Comparison of ENCODE assay signal across 33 cellular contexts in the genomic region with DNA sequence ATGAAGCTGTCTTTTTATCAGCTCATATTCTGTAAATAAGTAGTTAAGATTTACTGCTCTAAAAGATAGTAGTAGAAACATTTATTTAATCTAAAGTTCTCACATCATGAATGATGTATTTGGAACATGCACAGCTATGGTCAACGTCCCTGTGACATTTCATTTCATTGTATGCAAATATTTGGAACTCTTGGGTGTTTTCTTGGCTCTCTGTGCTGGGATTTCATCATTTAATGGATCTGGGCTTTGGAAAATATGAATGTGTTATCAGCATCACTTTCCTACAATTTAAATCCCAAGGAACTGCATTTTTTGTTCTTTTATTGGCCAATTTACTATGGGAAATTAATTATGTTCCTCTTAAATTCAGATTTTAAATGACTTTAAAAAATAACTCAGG.
"Had no signal": no experiment of that assay in that cellular context is flagged by ENCODE, and none has a peak within 500 bp of the region (broad histone marks: within the 10 kb centered on the region; RNA-seq: fewer than 3 reads in every experiment).

No MANE protein-coding gene starts in this region.

- H3K4me3 ChIP-seq: adrenal gland, cardiac muscle cell had no signal

- H3K4me3 Mint-ChIP-seq: activated B cell treated with CpG ODN at 0.5 μM for 24 hours; activated CD4-positive, alpha-beta memory T cell treated with anti-CD3 and anti-CD28 coated beads for 36 hours; activated CD4-positive, alpha-beta T cell treated with anti-CD3 and anti-CD28 coated beads, Interleukin-2, amount 10 ng/mL, durations not matched to agents 24 days and 14 days; activated CD8-positive, alpha-beta T cell treated with anti-CD3 and anti-CD28 coated beads for 36 hours; activated naive CD4-positive, alpha-beta T cell treated with anti-CD3 and anti-CD28 coated beads for 36 hours; activated naive CD8-positive, alpha-beta T cell treated with anti-CD3 and anti-CD28 coated beads for 36 hours; activated T-cell treated with anti-CD3 and anti-CD28 coated beads, Interleukin-2, amount 50 U/mL, for 4 hours; activated T-cell treated with anti-CD3 and anti-CD28 coated beads, Interleukin-2, amount 50 U/mL, for 72 hours; activated T-helper 1 cell treated with anti-CD3 and anti-CD28 coated beads, Interleukin-12 subunit alpha, Interleukin-12 subunit beta, Interleukin-2, Interleukin-4 antibody, amounts not matched to agents 30 ng/mL and 10 ng/mL and 1 ng/mL, durations not matched to agents 14 hours and 24 hours and 36 hours; activated T-helper 17 cell treated with anti-CD3 and anti-CD28 coated beads, Interleukin-2, amount 50 U/mL, for 72 hours; brain; central memory CD8-positive, alpha-beta T cell; T-cell; T-helper 17 cell had no signal

- H3K4me1 ChIP-seq: adrenal gland had no signal

- H3K27me3 Mint-ChIP-seq: activated B cell treated with CpG ODN at 0.5 μM for 24 hours; activated CD4-positive, alpha-beta memory T cell treated with anti-CD3 and anti-CD28 coated beads for 36 hours; activated CD4-positive, alpha-beta T cell treated with anti-CD3 and anti-CD28 coated beads, Interleukin-2, amount 10 ng/mL, durations not matched to agents 24 days and 14 days; activated CD8-positive, alpha-beta T cell treated with anti-CD3 and anti-CD28 coated beads for 36 hours; activated naive CD8-positive, alpha-beta T cell treated with anti-CD3 and anti-CD28 coated beads for 36 hours; activated T-helper 17 cell treated with anti-CD3 and anti-CD28 coated beads, Interleukin-2, amount 50 U/mL, for 72 hours; central memory CD8-positive, alpha-beta T cell; T-cell; T-helper 17 cell had no signal

- H3K4me1 Mint-ChIP-seq: activated B cell treated with CpG ODN at 0.5 μM for 24 hours; activated CD4-positive, alpha-beta T cell treated with anti-CD3 and anti-CD28 coated beads, Interleukin-2, amount 10 ng/mL, durations not matched to agents 24 days and 14 days; activated naive CD8-positive, alpha-beta T cell treated with anti-CD3 and anti-CD28 coated beads for 36 hours; activated T-helper 17 cell treated with anti-CD3 and anti-CD28 coated beads, Interleukin-2, amount 50 U/mL, for 72 hours; brain; central memory CD8-positive, alpha-beta T cell; T-cell; T-helper 17 cell had no signal

- ATAC-seq: activated CD8-positive, alpha-beta T cell treated with anti-CD3 and anti-CD28 coated beads for 36 hours; activated naive CD4-positive, alpha-beta T cell treated with anti-CD3 and anti-CD28 coated beads, Interleukin-2, amount 50 U/mL, for 72 hours; activated T-cell treated with anti-CD3 and anti-CD28 coated beads, Interleukin-2, amount 50 U/mL, for 4 hours; activated T-cell treated with anti-CD3 and anti-CD28 coated beads, Interleukin-2, amount 50 U/mL, for 72 hours; activated T-helper 17 cell treated with anti-CD3 and anti-CD28 coated beads, Interleukin-2, amount 50 U/mL, for 72 hours; T-cell; T-helper 17 cell had no signal

- H3K27ac Mint-ChIP-seq: activated B cell treated with CpG ODN at 0.5 μM for 24 hours; activated CD4-positive, alpha-beta memory T cell treated with anti-CD3 and anti-CD28 coated beads for 36 hours; activated CD4-positive, alpha-beta T cell treated with anti-CD3 and anti-CD28 coated beads, Interleukin-2, amount 10 ng/mL, durations not matched to agents 24 days and 14 days; activated CD8-positive, alpha-beta T cell treated with anti-CD3 and anti-CD28 coated beads for 36 hours; activated naive CD4-positive, alpha-beta T cell treated with anti-CD3 and anti-CD28 coated beads for 36 hours; activated naive CD4-positive, alpha-beta T cell treated with anti-CD3 and anti-CD28 coated beads, Interleukin-2, amount 50 U/mL, for 72 hours; activated naive CD8-positive, alpha-beta T cell treated with anti-CD3 and anti-CD28 coated beads for 36 hours; activated T-cell treated with anti-CD3 and anti-CD28 coated beads, Interleukin-2, amount 50 U/mL, for 72 hours; activated T-helper 1 cell treated with anti-CD3 and anti-CD28 coated beads, Interleukin-12 subunit alpha, Interleukin-12 subunit beta, Interleukin-2, Interleukin-4 antibody, amounts not matched to agents 30 ng/mL and 10 ng/mL and 1 ng/mL, durations not matched to agents 14 hours and 24 hours and 36 hours; activated T-helper 17 cell treated with anti-CD3 and anti-CD28 coated beads, Interleukin-2, amount 50 U/mL, for 72 hours; brain; T-cell; T-helper 17 cell had no signal

- H3K27me3 ChIP-seq: adrenal gland, cardiac muscle cell had no signal

- H3K36me3 Mint-ChIP-seq: activated CD4-positive, alpha-beta memory T cell treated with anti-CD3 and anti-CD28 coated beads for 36 hours; activated naive CD8-positive, alpha-beta T cell treated with anti-CD3 and anti-CD28 coated beads for 36 hours; T-cell had no signal

- H3K27ac ChIP-seq: adrenal gland, cardiac muscle cell, VCaP had no signal

- DNase-seq: activated B cell treated with CpG ODN at 0.5 μM for 24 hours; activated CD4-positive, alpha-beta memory T cell treated with anti-CD3 and anti-CD28 coated beads for 36 hours; activated CD4-positive, alpha-beta T cell treated with anti-CD3 and anti-CD28 coated beads for 4 hours; activated CD4-positive, alpha-beta T cell treated with anti-CD3 and anti-CD28 coated beads, Interleukin-2, amount 10 ng/mL, durations not matched to agents 24 days and 14 days; activated CD4-positive, alpha-beta T cell treated with anti-CD3 and anti-CD28 coated beads, Interleukin-2, amount 50 U/mL, for 1 hour; activated CD4-positive, alpha-beta T cell treated with anti-CD3 and anti-CD28 coated beads, Interleukin-2, amount 50 U/mL, for 4 hours; activated CD4-positive, CD25-positive, alpha-beta regulatory T cell treated with anti-CD3 and anti-CD28 coated beads, Interleukin-2, amount 50 U/mL, for 72 hours; activated CD8-positive, alpha-beta memory T cell treated with anti-CD3 and anti-CD28 coated beads, Interleukin-2, amount 50 U/mL, for 4 hours; activated CD8-positive, alpha-beta T cell treated with anti-CD3 and anti-CD28 coated beads for 36 hours; activated effector memory CD4-positive, alpha-beta T cell treated with anti-CD3 and anti-CD28 coated beads, Interleukin-2, amount 50 U/mL, for 16 hours; activated gamma-delta T cell treated with Interleukin-2 at 50 U/mL for 16 hours; activated naive CD4-positive, alpha-beta T cell; activated naive CD4-positive, alpha-beta T cell treated with anti-CD3 and anti-CD28 coated beads for 36 hours; activated naive CD4-positive, alpha-beta T cell treated with anti-CD3 and anti-CD28 coated beads, Interleukin-2, amount 50 U/mL, for 16 hours; activated naive CD8-positive, alpha-beta T cell treated with anti-CD3 and anti-CD28 coated beads for 36 hours; activated T-cell treated with anti-CD3 and anti-CD28 coated beads for 4 hours; activated T-cell treated with anti-CD3 and anti-CD28 coated beads, Interleukin-2, amount 50 U/mL, for 1 hour; activated T-cell treated with anti-CD3 and anti-CD28 coated beads, Interleukin-2, amount 50 U/mL, for 4 hours; activated T-cell treated with anti-CD3 and anti-CD28 coated beads, Interleukin-2, amount 50 U/mL, for 72 hours; adrenal gland; amniotic stem cell; aorta; caudate nucleus; cerebellar nuclear complex; T-cell; T-helper 17 cell had no signal

- H3K36me3 ChIP-seq: adrenal gland, cardiac muscle cell had no signal

- H3K9me3 ChIP-seq: adrenal gland had no signal
